ENCODE assay signal across 1 cellular context in the genomic region with DNA sequence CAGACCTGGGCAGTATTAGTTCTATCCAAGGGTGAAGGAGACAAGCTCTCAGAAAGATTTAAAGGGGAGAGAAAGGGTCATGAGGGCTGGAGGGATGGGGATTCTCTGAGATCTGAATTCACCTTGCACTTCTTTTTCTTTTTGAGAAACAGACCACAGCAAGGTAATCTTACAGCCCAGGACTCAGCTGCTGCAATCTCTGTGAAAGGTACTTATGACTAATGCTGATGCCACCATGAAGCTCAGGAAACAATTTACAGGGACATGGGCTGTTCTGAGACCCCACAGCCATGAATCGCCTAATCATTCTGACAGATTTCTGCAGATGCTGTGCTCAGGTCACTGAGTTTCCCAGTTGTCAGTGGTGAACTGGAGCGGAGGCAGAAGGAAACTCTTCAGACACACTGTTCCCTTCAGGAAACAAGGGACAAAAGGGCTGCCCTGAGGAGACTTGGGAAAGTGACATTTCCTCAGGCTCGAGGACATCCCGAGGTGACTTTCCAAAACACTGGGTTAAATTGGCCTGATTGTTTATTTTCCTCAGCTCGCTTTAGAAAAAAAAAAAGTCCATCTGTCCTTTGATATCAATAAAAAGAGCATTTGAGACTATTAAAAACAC.
TF ChIP-seq lines count a peak whose summit lies in the region.

No MANE protein-coding gene starts in this region.

TF ChIP-seq in HCT116, 20 proteins besides CTCF, POLR2A, EP300 and RAD21 (continued from another document):
- TF ChIP-seq, protein P1, sequence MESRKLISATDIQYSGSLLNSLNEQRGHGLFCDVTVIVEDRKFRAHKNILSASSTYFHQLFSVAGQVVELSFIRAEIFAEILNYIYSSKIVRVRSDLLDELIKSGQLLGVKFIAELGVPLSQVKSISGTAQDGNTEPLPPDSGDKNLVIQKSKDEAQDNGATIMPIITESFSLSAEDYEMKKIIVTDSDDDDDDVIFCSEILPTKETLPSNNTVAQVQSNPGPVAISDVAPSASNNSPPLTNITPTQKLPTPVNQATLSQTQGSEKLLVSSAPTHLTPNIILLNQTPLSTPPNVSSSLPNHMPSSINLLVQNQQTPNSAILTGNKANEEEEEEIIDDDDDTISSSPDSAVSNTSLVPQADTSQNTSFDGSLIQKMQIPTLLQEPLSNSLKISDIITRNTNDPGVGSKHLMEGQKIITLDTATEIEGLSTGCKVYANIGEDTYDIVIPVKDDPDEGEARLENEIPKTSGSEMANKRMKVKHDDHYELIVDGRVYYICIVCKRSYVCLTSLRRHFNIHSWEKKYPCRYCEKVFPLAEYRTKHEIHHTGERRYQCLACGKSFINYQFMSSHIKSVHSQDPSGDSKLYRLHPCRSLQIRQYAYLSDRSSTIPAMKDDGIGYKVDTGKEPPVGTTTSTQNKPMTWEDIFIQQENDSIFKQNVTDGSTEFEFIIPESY (IDR thresholded peaks at IDR 0.05; ENCODE audit: extremely low read depth, insufficient replicate concordance, low read length) = no peak
- TF ChIP-seq EZH2 (IDR thresholded peaks at IDR 0.05) = no peak
- no peak for TF ChIP-seq TCF7L2 (IDR thresholded peaks at IDR 0.05; ENCODE audit: borderline replicate concordance, extremely low read depth, insufficient read depth, insufficient read length)
- TF ChIP-seq, protein P2, sequence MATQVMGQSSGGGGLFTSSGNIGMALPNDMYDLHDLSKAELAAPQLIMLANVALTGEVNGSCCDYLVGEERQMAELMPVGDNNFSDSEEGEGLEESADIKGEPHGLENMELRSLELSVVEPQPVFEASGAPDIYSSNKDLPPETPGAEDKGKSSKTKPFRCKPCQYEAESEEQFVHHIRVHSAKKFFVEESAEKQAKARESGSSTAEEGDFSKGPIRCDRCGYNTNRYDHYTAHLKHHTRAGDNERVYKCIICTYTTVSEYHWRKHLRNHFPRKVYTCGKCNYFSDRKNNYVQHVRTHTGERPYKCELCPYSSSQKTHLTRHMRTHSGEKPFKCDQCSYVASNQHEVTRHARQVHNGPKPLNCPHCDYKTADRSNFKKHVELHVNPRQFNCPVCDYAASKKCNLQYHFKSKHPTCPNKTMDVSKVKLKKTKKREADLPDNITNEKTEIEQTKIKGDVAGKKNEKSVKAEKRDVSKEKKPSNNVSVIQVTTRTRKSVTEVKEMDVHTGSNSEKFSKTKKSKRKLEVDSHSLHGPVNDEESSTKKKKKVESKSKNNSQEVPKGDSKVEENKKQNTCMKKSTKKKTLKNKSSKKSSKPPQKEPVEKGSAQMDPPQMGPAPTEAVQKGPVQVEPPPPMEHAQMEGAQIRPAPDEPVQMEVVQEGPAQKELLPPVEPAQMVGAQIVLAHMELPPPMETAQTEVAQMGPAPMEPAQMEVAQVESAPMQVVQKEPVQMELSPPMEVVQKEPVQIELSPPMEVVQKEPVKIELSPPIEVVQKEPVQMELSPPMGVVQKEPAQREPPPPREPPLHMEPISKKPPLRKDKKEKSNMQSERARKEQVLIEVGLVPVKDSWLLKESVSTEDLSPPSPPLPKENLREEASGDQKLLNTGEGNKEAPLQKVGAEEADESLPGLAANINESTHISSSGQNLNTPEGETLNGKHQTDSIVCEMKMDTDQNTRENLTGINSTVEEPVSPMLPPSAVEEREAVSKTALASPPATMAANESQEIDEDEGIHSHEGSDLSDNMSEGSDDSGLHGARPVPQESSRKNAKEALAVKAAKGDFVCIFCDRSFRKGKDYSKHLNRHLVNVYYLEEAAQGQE (IDR thresholded peaks at IDR 0.05; ENCODE audit: low read depth) = no peak
- TF ChIP-seq, protein P3, sequence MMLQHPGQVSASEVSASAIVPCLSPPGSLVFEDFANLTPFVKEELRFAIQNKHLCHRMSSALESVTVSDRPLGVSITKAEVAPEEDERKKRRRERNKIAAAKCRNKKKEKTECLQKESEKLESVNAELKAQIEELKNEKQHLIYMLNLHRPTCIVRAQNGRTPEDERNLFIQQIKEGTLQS (IDR thresholded peaks at IDR 0.05) = no peak
- TF ChIP-seq POLR2AphosphoS5 (IDR thresholded peaks at IDR 0.05; ENCODE audit: low read depth, low read length) = no peak
- TF ChIP-seq SP1 (IDR thresholded peaks at IDR 0.05; ENCODE audit: low read depth) = no peak
- no peak for TF ChIP-seq EGR1 (IDR thresholded peaks at IDR 0.05; ENCODE audit: low read depth)
- TF ChIP-seq, protein P4, sequence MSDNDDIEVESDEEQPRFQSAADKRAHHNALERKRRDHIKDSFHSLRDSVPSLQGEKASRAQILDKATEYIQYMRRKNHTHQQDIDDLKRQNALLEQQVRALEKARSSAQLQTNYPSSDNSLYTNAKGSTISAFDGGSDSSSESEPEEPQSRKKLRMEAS (IDR thresholded peaks at IDR 0.05) = no peak
- no peak for TF ChIP-seq EZH2phosphoT487 (IDR thresholded peaks at IDR 0.05; ENCODE audit: borderline replicate concordance)
- TF ChIP-seq ZNF274 (IDR thresholded peaks at IDR 0.05; ENCODE audit: low read depth, low read length) = no peak
- TF ChIP-seq FOSL1 (IDR thresholded peaks at IDR 0.05; ENCODE audit: low read depth) = no peak
- no peak for TF ChIP-seq SRF (IDR thresholded peaks at IDR 0.05; ENCODE audit: low read depth)
- no peak for TF ChIP-seq SIN3A (IDR thresholded peaks at IDR 0.05; ENCODE audit: low read depth)
- TF ChIP-seq YY1 (IDR thresholded peaks at IDR 0.05; ENCODE audit: extremely low read depth, insufficient replicate concordance, low read depth, low read length) = no peak
- TF ChIP-seq ZFX (IDR thresholded peaks at IDR 0.05) = no peak
- no peak for TF ChIP-seq CEBPB (IDR thresholded peaks at IDR 0.05; ENCODE audit: low read depth)
